17 cellular contexts compared by ENCODE assay signal in the genomic region with DNA sequence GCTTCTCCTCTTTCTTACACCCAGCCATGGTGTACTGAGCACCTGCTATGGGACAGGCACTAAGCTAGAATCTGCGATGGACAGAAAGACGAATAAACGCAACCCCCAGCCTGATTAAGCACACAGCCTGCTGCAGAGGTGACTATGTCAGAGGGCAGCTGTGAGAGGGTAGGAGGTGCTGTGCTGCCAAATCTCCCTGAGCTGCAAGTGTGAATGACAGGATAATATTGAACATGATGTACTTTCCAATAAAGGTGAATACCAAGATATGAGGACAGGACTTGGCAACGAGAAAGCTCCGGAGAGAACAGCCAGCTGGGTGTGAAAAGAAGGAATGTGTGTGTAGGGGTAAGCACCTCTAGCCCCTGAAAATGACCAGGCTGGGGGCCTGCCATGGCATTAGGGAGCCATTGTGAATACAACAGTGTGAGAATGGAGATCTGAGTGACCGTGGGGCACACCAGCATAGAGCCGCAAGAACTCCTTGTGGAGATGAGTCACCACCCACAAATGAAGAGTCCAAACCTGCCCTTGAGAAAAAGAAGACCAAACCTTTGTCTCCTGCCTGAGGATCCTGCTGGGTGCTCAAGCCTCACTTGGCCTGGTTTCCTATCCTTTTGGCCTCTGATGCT.
A peak's percentile ranks its signal among the peaks of the same experiment; 100 is the strongest.
DNase-seq lines count a peak whose midpoint lies in the region; ATAC-seq, FAIRE-seq and TF ChIP-seq lines count a peak whose summit lies in the region.
"Had no signal": no experiment of that assay in that cellular context is flagged by ENCODE, and none has a peak within 500 bp of the region (broad histone marks: within the 10 kb centered on the region; RNA-seq: fewer than 3 reads in every experiment).

No MANE protein-coding gene starts in this region.

- H3K79me1 ChIP-seq in H1 (ENCODE audit: low read depth, low read length), result no peaks in the 10 kb centered on the region

- POLR2A ChIA-PET in PC-3 (lab: Charles Lee; ENCODE audit: unreplicated experiment), result no interaction called here
- POLR2A ChIA-PET in H1 (lab: Charles Lee; ENCODE audit: partially characterized antibody), result interaction anchor here (1.4 kb wide), 1 partner anchor 83 kb away, joined by 4 read pairs; a partner anchor contains a TSS
- POLR2A ChIA-PET in activated CD4-positive, alpha-beta T cell treated with anti-CD3 and anti-CD28 coated beads, Interleukin-2, amount 10 ng/mL, durations not matched to agents 7 days and 5 days (lab: Charles Lee), result no interaction called here

- H3F3A ChIP-seq in PC-3 (ENCODE audit: low read length, unreplicated experiment), result no peaks in the 10 kb centered on the region

- no peaks in the 10 kb centered on the region for H3K4me1 Mint-ChIP-seq in activated CD4-positive, alpha-beta T cell treated with anti-CD3 and anti-CD28 coated beads, Interleukin-2, amount 10 ng/mL, durations not matched to agents 7 days and 5 days
- H3K4me1 Mint-ChIP-seq: activated naive CD8-positive, alpha-beta T cell treated with anti-CD3 and anti-CD28 coated beads for 36 hours; naive B cell had no signal

- no peak overlapping the region for H2BK15ac ChIP-seq in H1 (ENCODE audit: low read length)

- H2BK20ac ChIP-seq in H1 (ENCODE audit: low read length), result no peak overlapping the region

- H3K4me3 ChIP-seq in PC-3 (ENCODE audit: low read length) (no peak overlapping the region), H1 (ENCODE audit: extremely low read depth in 1 of 4, insufficient read depth in 2 of 4, low read depth in 3 of 4, low read length in 4 of 4) (no peak overlapping the region), hepatocyte (no peak overlapping the region)
- H3K4me3 ChIP-seq: sigmoid colon, SJSA1 had no signal

- H3K27ac Mint-ChIP-seq in activated CD4-positive, alpha-beta T cell treated with anti-CD3 and anti-CD28 coated beads, Interleukin-2, amount 10 ng/mL, durations not matched to agents 7 days and 5 days, result no peak overlapping the region
- H3K27ac Mint-ChIP-seq: activated naive CD8-positive, alpha-beta T cell treated with anti-CD3 and anti-CD28 coated beads for 36 hours; CD4-positive, CD25-positive, alpha-beta regulatory T cell; naive B cell had no signal

- H3K27me3 ChIP-seq in PC-3 (ENCODE audit: low read length) (peaks cover 3% of the 10 kb centered on the region; the same call in 1 of the 2 replicates), H1 (replicated peaks in 1 of 4; ENCODE audit: control insufficient read depth in 3 of 4, extremely low read depth in 1 of 4, insufficient read depth in 3 of 4, low read length in 3 of 4) (no peaks in the 10 kb centered on the region), hepatocyte (peaks cover 3% of the 10 kb centered on the region)
- H3K27me3 ChIP-seq: sigmoid colon had no signal

- no peak overlapping the region for H3K14ac ChIP-seq in H1 (ENCODE audit: insufficient read length)

- WGBS in H1 (ENCODE audit: extremely low coverage in 1 of 2, insufficient coverage in 1 of 2, insufficient read length in 1 of 2, insufficient replicate concordance in 2 of 2, low coverage in 1 of 2, low lambda C conversion rate in 2 of 2, missing lambda C conversion rate in 1 of 2), 2 experiments, result 97% methylated on average over 7 of the region's 7 CpGs; no CpG with 5 or more reads in 1 of the 2 experiments
- 87% methylated on average over 7 of the region's 7 CpGs for WGBS in hepatocyte (ENCODE audit: low lambda C conversion rate, missing lambda C conversion rate)

- no peaks in the 10 kb centered on the region for H3K9me3 Mint-ChIP-seq in activated CD4-positive, alpha-beta T cell treated with anti-CD3 and anti-CD28 coated beads, Interleukin-2, amount 10 ng/mL, durations not matched to agents 7 days and 5 days
- H3K9me3 Mint-ChIP-seq: activated naive CD8-positive, alpha-beta T cell treated with anti-CD3 and anti-CD28 coated beads for 36 hours; CD4-positive, CD25-positive, alpha-beta regulatory T cell; naive B cell had no signal

- H2AK5ac ChIP-seq in H1 (ENCODE audit: low read depth, low read length), result no peak overlapping the region

- TF ChIP-seq RAD21 in H1 (IDR thresholded peaks at IDR 0.05 in 1 of 2, conservative IDR thresholded peaks at IDR 0.05 in 1 of 2; ENCODE audit: low read depth in 2 of 2, low read length in 2 of 2), result no peak

- H2AFZ ChIP-seq in PC-3 (ENCODE audit: low read length), result peak overlapping the region; percentile 15; the same call in 1 of the 2 replicates
- no peak overlapping the region for H2AFZ ChIP-seq in H1 (ENCODE audit: low read length)
- no peak overlapping the region for H2AFZ ChIP-seq in hepatocyte

- H3K56ac ChIP-seq in H1 (replicated peaks; ENCODE audit: insufficient read length, low read depth, low read length), result no peak overlapping the region

- no peak overlapping the region for H2BK120ac ChIP-seq in H1 (replicated peaks; ENCODE audit: low read depth, low read length)

- BruUV-seq in PC-3 (replicated peaks; lab: Mats Ljungman, UMichigan), result no TSS peak

- peaks cover 17% of the 10 kb centered on the region for H3K27me3 Mint-ChIP-seq in activated CD4-positive, alpha-beta T cell treated with anti-CD3 and anti-CD28 coated beads, Interleukin-2, amount 10 ng/mL, durations not matched to agents 7 days and 5 days

- H4K91ac ChIP-seq in H1 (replicated peaks; ENCODE audit: insufficient read length, low read length), result no peak overlapping the region

- TF ChIP-seq EP300 in H1 (IDR thresholded peaks at IDR 0.05; ENCODE audit: borderline replicate concordance in 1 of 2, low read depth in 2 of 2, low read length in 2 of 2), result no peak

- H4K20me1 ChIP-seq in PC-3 (ENCODE audit: low read length) (no peaks in the 10 kb centered on the region), H1 (replicated peaks in 1 of 2; ENCODE audit: control insufficient read depth in 1 of 2, insufficient read depth in 2 of 2, low read length in 2 of 2) (no peaks in the 10 kb centered on the region), hepatocyte (ENCODE audit: insufficient read depth, poor library complexity, severe bottlenecking) (no peaks in the 10 kb centered on the region)

- no peaks in the 10 kb centered on the region for H3K79me2 ChIP-seq in PC-3 (ENCODE audit: low read length)
- no peaks in the 10 kb centered on the region for H3K79me2 ChIP-seq in H1 (ENCODE audit: control insufficient read depth in 1 of 2, insufficient read depth in 2 of 2, low read length in 2 of 2)
- H3K79me2 ChIP-seq in hepatocyte, result no peaks in the 10 kb centered on the region

- H3K4ac ChIP-seq in H1 (replicated peaks; ENCODE audit: insufficient read length, low read depth, low read length), result no peak overlapping the region

- TF ChIP-seq CTCF in PC-3 (conservative IDR thresholded peaks at IDR 0.05; ENCODE audit: low read depth, low read length) (no peak), H1 (IDR thresholded peaks at IDR 0.05; ENCODE audit: control extremely low read depth in 1 of 3, insufficient read depth in 1 of 3, low read depth in 1 of 3, low read length in 3 of 3) (no peak), omental fat pad (IDR thresholded peaks at IDR 0.05) (no peak), hepatocyte (IDR thresholded peaks at IDR 0.05; ENCODE audit: poor library complexity) (no peak)

- H3K36me3 Mint-ChIP-seq in activated CD4-positive, alpha-beta T cell treated with anti-CD3 and anti-CD28 coated beads, Interleukin-2, amount 10 ng/mL, durations not matched to agents 7 days and 5 days (ENCODE audit: low read depth), result no peaks in the 10 kb centered on the region
- H3K36me3 Mint-ChIP-seq: activated naive CD8-positive, alpha-beta T cell treated with anti-CD3 and anti-CD28 coated beads for 36 hours; CD4-positive, CD25-positive, alpha-beta regulatory T cell; naive B cell had no signal

- no peak overlapping the region for H2BK5ac ChIP-seq in H1 (ENCODE audit: low read depth, low read length)

- no peak overlapping the region for H3K9ac ChIP-seq in PC-3 (ENCODE audit: low read length)
- H3K9ac ChIP-seq in H1 (replicated peaks in 1 of 4; ENCODE audit: extremely low read depth in 1 of 4, low read depth in 3 of 4, low read length in 3 of 4), result no peak overlapping the region

- TF ChIP-seq POLR2A in H54 (IDR thresholded peaks at IDR 0.05; ENCODE audit: low read depth, low read length) (no peak), H1 (IDR thresholded peaks at IDR 0.05; ENCODE audit: control extremely low read depth in 1 of 2, low read depth in 2 of 2, low read length in 2 of 2) (no peak)

- no peaks in the 10 kb centered on the region for H3K9me3 ChIP-seq in PC-3 (ENCODE audit: low read length)
- H3K9me3 ChIP-seq in H1 (ENCODE audit: insufficient read depth in 2 of 2, low read depth in 1 of 2, low read length in 1 of 2), result no peaks in the 10 kb centered on the region
- H3K9me3 ChIP-seq in hepatocyte (ENCODE audit: low read depth), result no peaks in the 10 kb centered on the region
- H3K9me3 ChIP-seq: sigmoid colon, SJSA1 had no signal

- H4K5ac ChIP-seq in H1 (ENCODE audit: insufficient read length, low read depth, low read length), result no peak overlapping the region

- H3K9me2 ChIP-seq in PC-3 (replicated peaks; ENCODE audit: low read length), result no peaks in the 10 kb centered on the region
- H3K9me2 ChIP-seq in hepatocyte (replicated peaks; ENCODE audit: insufficient read depth), result no peaks in the 10 kb centered on the region

- intact Hi-C loops in PC-3 (cut with micrococcal nuclease), result no loop called here

- ATAC-seq in PC-3 (peak; percentile 76), omental fat pad (ENCODE audit: low FRiP score) (peak; percentile 22), HG02970 (IDR thresholded peaks at IDR 0.05; ENCODE audit: low FRiP score, unreplicated experiment) (no peak)

- H3K27ac ChIP-seq in PC-3 (ENCODE audit: low read length), result no peak overlapping the region
- no peak overlapping the region for H3K27ac ChIP-seq in H1 (ENCODE audit: low read depth, low read length)
- no peak overlapping the region for H3K27ac ChIP-seq in hepatocyte
- H3K27ac ChIP-seq: sigmoid colon, SJSA1, VCaP had no signal

- H3K23me2 ChIP-seq in H1 (ENCODE audit: low read depth, low read length), result no peaks in the 10 kb centered on the region

- no peak overlapping the region for H3K23ac ChIP-seq in H1 (ENCODE audit: insufficient read length)

- H3K4me2 ChIP-seq in PC-3 (ENCODE audit: low read length), result no peak overlapping the region
- no peak overlapping the region for H3K4me2 ChIP-seq in H1 (ENCODE audit: insufficient read depth in 1 of 2, low read depth in 2 of 2, low read length in 2 of 2)
- no peak overlapping the region for H3K4me2 ChIP-seq in hepatocyte

- no peak for FAIRE-seq in H54 (lab: Jason Lieb, UNC)
- FAIRE-seq in H1 (lab: Jason Lieb, UNC), result no peak

- peak overlapping the region; percentile 28; the same call in 1 of the 2 replicates for H4K8ac ChIP-seq in H1 (ENCODE audit: extremely low read depth, insufficient read depth, low read length)

- H3K18ac ChIP-seq in H1 (ENCODE audit: extremely low read depth, low read length), result no peak overlapping the region

- no peak overlapping the region for H2BK12ac ChIP-seq in H1 (ENCODE audit: low read depth, low read length)

- peaks cover 16% of the 10 kb centered on the region for H3K4me1 ChIP-seq in PC-3 (ENCODE audit: insufficient read depth, low read length)
- no peaks in the 10 kb centered on the region for H3K4me1 ChIP-seq in H1 (replicated peaks in 1 of 4; ENCODE audit: control insufficient read depth in 3 of 4, insufficient read depth in 4 of 4, low read length in 3 of 4)
- H3K4me1 ChIP-seq in hepatocyte (ENCODE audit: insufficient read depth), result no peaks in the 10 kb centered on the region
- H3K4me1 ChIP-seq: sigmoid colon had no signal

- no peak overlapping the region for H3K4me3 Mint-ChIP-seq in activated CD4-positive, alpha-beta T cell treated with anti-CD3 and anti-CD28 coated beads, Interleukin-2, amount 10 ng/mL, durations not matched to agents 7 days and 5 days
- H3K4me3 Mint-ChIP-seq: activated naive CD8-positive, alpha-beta T cell treated with anti-CD3 and anti-CD28 coated beads for 36 hours; CD4-positive, CD25-positive, alpha-beta regulatory T cell; naive B cell had no signal

- DNase-seq in H54 (ENCODE audit: insufficient read length, low spot score) (peak; percentile 31), PC-3 (peak; percentile 61), H1 (ENCODE audit: low read depth in 1 of 2, low spot score in 2 of 2) (no peak), omental fat pad (ENCODE audit: low spot score) (no peak), hepatocyte (ENCODE audit: low spot score) (no peak)
- DNase-seq in activated CD4-positive, alpha-beta T cell treated with anti-CD3 and anti-CD28 coated beads, Interleukin-2, amount 10 ng/mL, durations not matched to agents 7 days and 5 days, result no peak
- no peak for DNase-seq in stimulated activated CD4-positive, alpha-beta T cell treated with anti-CD3 and anti-CD28 coated beads, Interleukin-4, amount 100 ng/mL, for 24 hours
- DNase-seq: activated naive CD8-positive, alpha-beta T cell treated with anti-CD3 and anti-CD28 coated beads for 36 hours; CD4-positive, CD25-positive, alpha-beta regulatory T cell; foreskin melanocyte; naive B cell; NCI-H1694 treated with DMSO at 0.1 percent for 48 hours; NCI-H774; sigmoid colon had no signal

- CTCF ChIA-PET in PC-3 (lab: Charles Lee) (no interaction called here), H1 (lab: Charles Lee; ENCODE audit: partially characterized antibody) (interaction anchor here (0.6 to 1.1 kb wide), 3 partner anchors 47 to 871 kb away, joined by 3 to 5 read pairs (median 5); no protein-coding TSS in a partner anchor)
- CTCF ChIA-PET in activated CD4-positive, alpha-beta T cell treated with anti-CD3 and anti-CD28 coated beads, Interleukin-2, amount 10 ng/mL, durations not matched to agents 7 days and 5 days (lab: Charles Lee), result interaction anchor here (1.1 to 1.6 kb wide), 3 partner anchors 20 to 70 kb away, joined by 3 read pairs; no protein-coding TSS in a partner anchor

- H3K36me3 ChIP-seq in PC-3 (ENCODE audit: low read depth, low read length), result no peaks in the 10 kb centered on the region
- no peaks in the 10 kb centered on the region for H3K36me3 ChIP-seq in H1 (ENCODE audit: control insufficient read depth in 2 of 4, insufficient read depth in 4 of 4, low read length in 3 of 4)
- H3K36me3 ChIP-seq in hepatocyte (replicated peaks; ENCODE audit: insufficient read depth, low read depth), result no peaks in the 10 kb centered on the region
- H3K36me3 ChIP-seq: sigmoid colon, SJSA1 had no signal

Comparison
In these comparisons a context has a peak if more than half of its experiments do, and no peak if none do; other contexts are left out.
1. DNase-seq: peak in H54 (single experiment) and PC-3 (single experiment); none in H1 (0 of 2), omental fat pad (single experiment), activated CD4-positive, alpha-beta T cell treated with anti-CD3 and anti-CD28 coated beads, Interleukin-2, amount 10 ng/mL, durations not matched to agents 7 days and 5 days (single experiment), stimulated activated CD4-positive, alpha-beta T cell treated with anti-CD3 and anti-CD28 coated beads, Interleukin-4, amount 100 ng/mL, for 24 hours (single experiment) and hepatocyte (single experiment).